Comparison of ENCODE assay signal across 16 cellular contexts in the genomic region with DNA sequence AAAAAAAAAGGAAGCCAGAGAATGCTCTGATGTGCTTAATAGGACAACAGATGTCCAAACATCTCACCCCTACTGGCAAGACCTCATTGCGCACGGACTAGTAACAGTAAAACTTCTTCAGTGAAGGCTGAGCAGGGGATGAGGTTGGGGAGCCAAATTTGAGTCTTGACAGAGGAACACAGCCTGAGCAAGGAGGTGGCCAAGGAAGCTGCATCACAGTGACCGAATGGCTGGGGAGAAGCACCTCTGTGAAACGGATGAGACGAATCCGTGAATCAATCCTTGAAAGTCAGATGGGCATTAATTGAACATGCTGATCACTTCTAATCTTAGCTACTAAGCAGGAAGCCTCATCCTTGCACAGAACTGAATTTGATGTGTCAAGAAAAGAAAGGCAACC.
"Had no signal": no experiment of that assay in that cellular context is flagged by ENCODE, and none has a peak within 500 bp of the region (broad histone marks: within the 10 kb centered on the region; RNA-seq: fewer than 3 reads in every experiment).

No MANE protein-coding gene starts in this region.

- H3K27me3 ChIP-seq: brain microvascular endothelial cell, gastroesophageal sphincter, tibial nerve had no signal

- H3K27ac Mint-ChIP-seq: activated naive CD4-positive, alpha-beta T cell treated with anti-CD3 and anti-CD28 coated beads, Interleukin-2, amount 50 U/mL, for 24 hours; activated T-helper 2 cell treated with anti-CD3 and anti-CD28 coated beads, Interferon-gamma antibody, Interleukin-2, Interleukin-4, amounts not matched to agents 10 μg/mL and 5 μg/mL and 100 μg/mL, durations not matched to agents 14 hours and 24 hours and 36 hours; T-helper 17 cell had no signal

- H3K36me3 Mint-ChIP-seq: activated naive CD4-positive, alpha-beta T cell treated with anti-CD3 and anti-CD28 coated beads, Interleukin-2, amount 50 U/mL, for 24 hours had no signal

- H3K9me3 ChIP-seq: gastroesophageal sphincter, tibial nerve had no signal

- H3K4me3 Mint-ChIP-seq: activated CD4-positive, alpha-beta T cell treated with anti-CD3 and anti-CD28 coated beads, Interleukin-2, amount 10 ng/mL, durations not matched to agents 7 days and 5 days; activated naive CD4-positive, alpha-beta T cell treated with anti-CD3 and anti-CD28 coated beads, Interleukin-2, amount 50 U/mL, for 24 hours; T-helper 17 cell had no signal

- H3K27me3 Mint-ChIP-seq: activated naive CD4-positive, alpha-beta T cell treated with anti-CD3 and anti-CD28 coated beads, Interleukin-2, amount 50 U/mL, for 24 hours had no signal

- H3K4me3 ChIP-seq: gastroesophageal sphincter, tibial nerve had no signal

- H3K4me1 Mint-ChIP-seq: activated naive CD4-positive, alpha-beta T cell treated with anti-CD3 and anti-CD28 coated beads, Interleukin-2, amount 50 U/mL, for 24 hours had no signal

- H3K27ac ChIP-seq: brain microvascular endothelial cell, parathyroid adenoma had no signal

- H3K9me3 Mint-ChIP-seq: activated CD4-positive, alpha-beta T cell treated with anti-CD3 and anti-CD28 coated beads, Interleukin-2, amount 10 ng/mL, durations not matched to agents 7 days and 5 days; activated naive CD4-positive, alpha-beta T cell treated with anti-CD3 and anti-CD28 coated beads, Interleukin-2, amount 50 U/mL, for 24 hours; activated T-helper 2 cell treated with anti-CD3 and anti-CD28 coated beads, Interferon-gamma antibody, Interleukin-2, Interleukin-4, amounts not matched to agents 10 μg/mL and 5 μg/mL and 100 μg/mL, durations not matched to agents 14 hours and 24 hours and 36 hours had no signal

- DNase-seq: activated CD4-positive, alpha-beta T cell treated with anti-CD3 and anti-CD28 coated beads, Interleukin-2, amount 10 ng/mL, durations not matched to agents 7 days and 5 days; activated CD4-positive, CD25-positive, alpha-beta regulatory T cell; activated CD8-positive, alpha-beta memory T cell treated with anti-CD3 and anti-CD28 coated beads for 24 hours; activated T-cell treated with anti-CD3 and anti-CD28 coated beads for 4 hours; amniotic stem cell; brain microvascular endothelial cell; cerebellar nuclear complex; hypothalamus; retina; SHP77 treated with DMSO at 0.1 percent for 48 hours; T-helper 17 cell had no signal

- ATAC-seq: gastroesophageal sphincter, T-helper 17 cell had no signal
